In genomic region chr3:101379695-101380376, GRCh38 we compare ENCODE assay signal across 8 cellular contexts. TPM values are rescaled to one million over a fixed set of nuclear protein-coding genes. Genes with fewer than 3 reads are reported as not detected.
A peak's percentile ranks its signal among the peaks of the same experiment; 100 is the strongest.
DNase-seq lines count a peak whose midpoint lies in the region; ATAC-seq, FAIRE-seq and TF ChIP-seq lines count a peak whose summit lies in the region.

No MANE protein-coding gene starts in this region.

- TF ChIP-seq POLR2A in vagina (IDR thresholded peaks at IDR 0.05): no peak
- no peak for TF ChIP-seq POLR2A in upper lobe of left lung (IDR thresholded peaks at IDR 0.05)

- H3K9me3 ChIP-seq in vagina (no peaks in the 10 kb centered on the region), upper lobe of left lung (no peaks in the 10 kb centered on the region)

- no peak for TF ChIP-seq CTCF in fibroblast of villous mesenchyme (IDR thresholded peaks at IDR 0.05; ENCODE audit: insufficient read depth, low read depth, low read length)
- no peak for TF ChIP-seq CTCF in D721Med (IDR thresholded peaks at IDR 0.05; ENCODE audit: insufficient read depth, missing control alignments)
- TF ChIP-seq CTCF in GM23338 (conservative IDR thresholded peaks at IDR 0.05; ENCODE audit: low read depth in 2 of 2): no peak
- TF ChIP-seq CTCF in vagina (IDR thresholded peaks at IDR 0.05): no peak
- no peak for TF ChIP-seq CTCF in upper lobe of left lung (IDR thresholded peaks at IDR 0.05)

- intact Hi-C loops in vagina (cut with DNase I): no loop called here

- no peak overlapping the region for H3K4me2 ChIP-seq in GM23338

- no peaks in the 10 kb centered on the region for H3F3A ChIP-seq in GM23338 (replicated peaks; ENCODE audit: low read depth)

- ATAC-seq in GM18499 (IDR thresholded peaks at IDR 0.05; ENCODE audit: insufficient read depth, unreplicated experiment): peak; percentile 95
- peak; percentile 97 for ATAC-seq in GM21447 (IDR thresholded peaks at IDR 0.05; ENCODE audit: unreplicated experiment)
- peak; percentile 96 for ATAC-seq in HG03520 (IDR thresholded peaks at IDR 0.05; ENCODE audit: unreplicated experiment)
- no peak for ATAC-seq in GM23338
- ATAC-seq in upper lobe of left lung (ENCODE audit: low FRiP score in 2 of 2): no peak

- peaks cover 2% of the 10 kb centered on the region; the same call in 2 of the 3 replicates for H3K9me3 Mint-ChIP-seq in GM23338

- H3K27ac ChIP-seq in GM23338 (ENCODE audit: low read depth) (no peak overlapping the region), vagina (no peak overlapping the region), upper lobe of left lung (no peak overlapping the region)

- 38 to 55% methylated on average over 1 of the region's 1 CpG for WGBS in upper lobe of left lung, 2 donors

- H3K79me2 ChIP-seq in GM23338 (replicated peaks; ENCODE audit: insufficient read depth): no peaks in the 10 kb centered on the region

- H3K27me3 ChIP-seq in GM23338 (ENCODE audit: insufficient read depth) (no peaks in the 10 kb centered on the region), vagina (no peaks in the 10 kb centered on the region), upper lobe of left lung (no peaks in the 10 kb centered on the region)

- no peak overlapping the region for H2AFZ ChIP-seq in GM23338

- FAIRE-seq in D721Med (lab: Jason Lieb, UNC): no peak

- H3K9me2 ChIP-seq in GM23338 (ENCODE audit: insufficient read depth): no peaks in the 10 kb centered on the region

- H3K4me1 ChIP-seq in GM23338 (ENCODE audit: insufficient read depth) (no peaks in the 10 kb centered on the region), vagina (no peaks in the 10 kb centered on the region), upper lobe of left lung (peaks cover 4 to 9% (median 7%) of the 10 kb centered on the region in 4 donors)

- H3K4me3 Mint-ChIP-seq in GM23338: no peak overlapping the region

- H3K27me3 Mint-ChIP-seq in GM23338 (ENCODE audit: insufficient read depth, low read depth, poor library complexity): no peaks in the 10 kb centered on the region

- no peak overlapping the region for H3K27ac Mint-ChIP-seq in GM23338

- H3K36me3 Mint-ChIP-seq in GM23338 (ENCODE audit: low read depth): no peaks in the 10 kb centered on the region

- DNase-seq in fibroblast of villous mesenchyme (ENCODE audit: low read depth) (peak; percentile 8), D721Med (ENCODE audit: insufficient read length, low spot score) (no peak), GM23338 (ENCODE audit: low spot score) (no peak), vagina (ENCODE audit: extremely low spot score in 2 of 2) (no peak), upper lobe of left lung (no peak)

- H3K36me3 ChIP-seq in GM23338 (ENCODE audit: insufficient read depth): no peaks in the 10 kb centered on the region
- no peaks in the 10 kb centered on the region for H3K36me3 ChIP-seq in vagina
- H3K36me3 ChIP-seq in upper lobe of left lung: peaks cover 0 to 2% (median 0%) of the 10 kb centered on the region in 4 donors

- no peaks in the 10 kb centered on the region for H3K4me1 Mint-ChIP-seq in GM23338

- no peaks in the 10 kb centered on the region for H4K20me1 ChIP-seq in GM23338 (replicated peaks; ENCODE audit: insufficient read depth)

- no peak overlapping the region for H3K4me3 ChIP-seq in fibroblast of villous mesenchyme (ENCODE audit: low read depth, low read length)
- H3K4me3 ChIP-seq in GM23338: no peak overlapping the region
- H3K4me3 ChIP-seq in vagina: no peak overlapping the region
- H3K4me3 ChIP-seq in upper lobe of left lung: peak overlapping the region in 1 of 4 donors; percentile 3

- TF ChIP-seq EP300 in upper lobe of left lung (IDR thresholded peaks at IDR 0.05): no peak

TF ChIP-seq in GM23338, 12 proteins besides CTCF, POLR2A, EP300 and RAD21 (continues in another document):
- TF ChIP-seq JUNB (IDR thresholded peaks at IDR 0.05; ENCODE audit: unreplicated experiment) (no peak), POLR2AphosphoS5 (IDR thresholded peaks at IDR 0.05; ENCODE audit: low read depth) (no peak), ZNF114 (CRISPR knock-in tag; IDR thresholded peaks at IDR 0.05) (no peak), EZH2 (IDR thresholded peaks at IDR 0.05; ENCODE audit: low read depth, unreplicated experiment) (no peak), STAT1 (IDR thresholded peaks at IDR 0.05; ENCODE audit: unreplicated experiment) (no peak), ZNF331 (CRISPR knock-in tag; IDR thresholded peaks at IDR 0.05; ENCODE audit: low read depth) (no peak), NANOG (IDR thresholded peaks at IDR 0.05; ENCODE audit: borderline replicate concordance) (no peak), CREB1 (CRISPR knock-in tag; IDR thresholded peaks at IDR 0.05; ENCODE audit: low read depth) (no peak), EZH2phosphoT487 (IDR thresholded peaks at IDR 0.05; ENCODE audit: unreplicated experiment) (no peak), ETS1 (IDR thresholded peaks at IDR 0.05) (no peak), REST (IDR thresholded peaks at IDR 0.05; ENCODE audit: unreplicated experiment) (no peak)

RNA-seq across cellular contexts. Expression of gene IMPG2, which starts 59.5 kb away (rescaled TPM):
- 0.32 and 0.43 TPM in 2 replicates for total RNA-seq in fibroblast of villous mesenchyme
- not detected in 2 replicates for total RNA-seq in GM23338 (2014; rRNA removed; shearing (Covaris generic))
- 0.03 TPM in 1 of 2 replicates, not detected in the other for polyA plus RNA-seq in GM23338 (2016; fragmentation: Nextera tagmentation; extraction: Ambion mirVana)
- 0.25 TPM for total RNA-seq in vagina
- total RNA-seq in upper lobe of left lung: 1 to 10 TPM in 1 of 6 donors, under 1 TPM in 4, not detected in 1; 0.11 to 1.0 (median 0.20) TPM

Comparison
In these comparisons a context has a peak if more than half of its experiments do, and no peak if none do; other contexts are left out.
1. ATAC-seq: peak in GM18499 (single experiment), GM21447 (single experiment) and HG03520 (single experiment); none in GM23338 (single experiment) and upper lobe of left lung (0 of 2).